Comparison of ENCODE assay signal across 22 cellular contexts in the genomic region with DNA sequence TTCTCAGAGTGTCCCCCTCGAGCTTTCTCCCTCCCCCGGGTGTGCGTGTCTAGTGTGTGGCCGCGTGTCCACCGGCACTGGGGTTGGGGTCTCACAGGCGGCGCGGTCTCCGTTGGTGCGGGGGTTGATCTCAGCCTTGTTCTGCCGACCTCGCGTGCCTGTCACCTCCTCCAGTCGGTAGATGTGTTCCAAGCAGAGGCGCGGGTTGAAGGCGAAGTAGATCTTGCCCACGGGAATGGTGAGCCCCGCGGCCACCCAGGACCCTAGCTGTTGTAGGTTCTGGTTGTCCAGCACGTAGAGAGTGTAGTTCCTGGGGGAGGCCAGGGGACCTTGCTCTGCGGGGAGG. TPM values are rescaled to one million over a fixed set of nuclear protein-coding genes. Genes with fewer than 3 reads are reported as not detected.
A peak's percentile ranks its signal among the peaks of the same experiment; 100 is the strongest.
DNase-seq lines count a peak whose midpoint lies in the region; FAIRE-seq and TF ChIP-seq lines count a peak whose summit lies in the region.
"Had no signal": no experiment of that assay in that cellular context is flagged by ENCODE, and none has a peak within 500 bp of the region (broad histone marks: within the 10 kb centered on the region; RNA-seq: fewer than 3 reads in every experiment).

No MANE protein-coding gene starts in this region.

- no peak overlapping the region for H2BK15ac ChIP-seq in H1 (ENCODE audit: low read length)

- H4K91ac ChIP-seq in H1 (replicated peaks; ENCODE audit: insufficient read length, low read length), result no peak overlapping the region

- peaks cover 40% of the 10 kb centered on the region for H3K27me3 Mint-ChIP-seq in T-helper 2 cell treated with Interferon-gamma antibody and Interleukin-4, amounts not matched to agents 5 μg/mL and 100 μg/mL, for 36 hours (ENCODE audit: low read depth)
- peaks cover 72% of the 10 kb centered on the region for H3K27me3 Mint-ChIP-seq in nephron (ENCODE audit: low read depth)

- DNase-seq in T-helper 2 cell treated with Interferon-gamma antibody and Interleukin-4, amounts not matched to agents 5 μg/mL and 100 μg/mL, for 36 hours (ENCODE audit: low spot score), result no peak
- no peak for DNase-seq in T-helper 2 cell
- DNase-seq in MM.1S, result no peak
- no peak for DNase-seq in H1 (ENCODE audit: low read depth in 1 of 2, low spot score in 2 of 2)
- no peak for DNase-seq in uterus
- no peak for DNase-seq in NOMO-1 (lab: John Stamatoyannopoulos, UW; ENCODE audit: unreplicated experiment in 2 of 2)
- no peak for DNase-seq in NCI-H1092 (lab: John Stamatoyannopoulos, UW)
- DNase-seq: 8988T, brain microvascular endothelial cell, DMS79, Karpas-422, mesenchymal stem cell, NCI-H1417, NCI-H2171, retina had no signal

- peaks cover 12% of the 10 kb centered on the region for H3K23me2 ChIP-seq in H1 (ENCODE audit: low read depth, low read length)

- H3K4me1 Mint-ChIP-seq in T-helper 2 cell treated with Interferon-gamma antibody and Interleukin-4, amounts not matched to agents 5 μg/mL and 100 μg/mL, for 36 hours (ENCODE audit: low read depth), result peaks cover 14% of the 10 kb centered on the region
- H3K4me1 Mint-ChIP-seq in nephron, result peaks cover 37% of the 10 kb centered on the region

- no peak overlapping the region for H4K8ac ChIP-seq in H1 (ENCODE audit: extremely low read depth, insufficient read depth, low read length)

- H3K27me3 ChIP-seq in MM.1S (replicated peaks; ENCODE audit: insufficient read depth, low read length) (peaks cover 54% of the 10 kb centered on the region), H1 (replicated peaks in 1 of 4; ENCODE audit: control insufficient read depth in 3 of 4, extremely low read depth in 1 of 4, insufficient read depth in 3 of 4, low read length in 3 of 4) (peaks cover 58 to 93% (median 67%) of the 10 kb centered on the region in 4 experiments), uterus (peaks cover 4 to 8% of the 10 kb centered on the region in 2 donors)

- no peak overlapping the region for H3K18ac ChIP-seq in H1 (ENCODE audit: extremely low read depth, low read length)

- no peak overlapping the region for H3K56ac ChIP-seq in H1 (replicated peaks; ENCODE audit: insufficient read length, low read depth, low read length)

- no peak overlapping the region for H4K5ac ChIP-seq in H1 (ENCODE audit: insufficient read length, low read depth, low read length)

- no peak overlapping the region for H3K4me3 ChIP-seq in MM.1S (ENCODE audit: low read length)
- peak overlapping the region; percentile 3 to 59 (median 32); a peak in 6 of 8 replicates for H3K4me3 ChIP-seq in H1 (ENCODE audit: extremely low read depth in 1 of 4, insufficient read depth in 2 of 4, low read depth in 3 of 4, low read length in 4 of 4)
- no peak overlapping the region for H3K4me3 ChIP-seq in uterus
- H3K4me3 ChIP-seq: HAP-1, Peyer's patch had no signal

- no peaks in the 10 kb centered on the region for H3K9me2 ChIP-seq in MM.1S (replicated peaks; ENCODE audit: insufficient read depth, low read length)

- H3K36me3 ChIP-seq in MM.1S (replicated peaks; ENCODE audit: insufficient read depth, low read length) (no peaks in the 10 kb centered on the region), H1 (ENCODE audit: control insufficient read depth in 2 of 4, insufficient read depth in 4 of 4, low read length in 3 of 4) (no peaks in the 10 kb centered on the region), uterus (no peaks in the 10 kb centered on the region)
- H3K36me3 ChIP-seq: brain microvascular endothelial cell, HAP-1, Peyer's patch had no signal

- H3K9ac ChIP-seq in MM.1S (ENCODE audit: low read length) (no peak overlapping the region), H1 (replicated peaks in 1 of 4; ENCODE audit: extremely low read depth in 1 of 4, low read depth in 3 of 4, low read length in 3 of 4) (no peak overlapping the region)

- CTCF ChIA-PET in H1 (lab: Charles Lee; ENCODE audit: partially characterized antibody), result interaction anchor here (0.6 to 25.2 kb wide), 12 partner anchors 13 to 196 kb away, joined by 3 to 719 read pairs (median 6); partner anchors contain the start of genes INSRR, NTRK1 and PEAR1

- no peak for TF ChIP-seq EP300 in H1 (IDR thresholded peaks at IDR 0.05; ENCODE audit: borderline replicate concordance in 1 of 2, low read depth in 2 of 2, low read length in 2 of 2)

- H2BK120ac ChIP-seq in H1 (replicated peaks; ENCODE audit: low read depth, low read length), result no peak overlapping the region

- H3K14ac ChIP-seq in H1 (ENCODE audit: insufficient read length), result no peak overlapping the region

- no peaks in the 10 kb centered on the region for H3K9me3 ChIP-seq in MM.1S (replicated peaks; ENCODE audit: insufficient read depth, low read length)
- H3K9me3 ChIP-seq in H1 (ENCODE audit: insufficient read depth in 2 of 2, low read depth in 1 of 2, low read length in 1 of 2), result no peaks in the 10 kb centered on the region
- no peaks in the 10 kb centered on the region for H3K9me3 ChIP-seq in uterus
- H3K9me3 ChIP-seq: HAP-1, Peyer's patch had no signal

- H2BK5ac ChIP-seq in H1 (ENCODE audit: low read depth, low read length), result no peak overlapping the region

- no peak for FAIRE-seq in H1 (lab: Jason Lieb, UNC)
- FAIRE-seq: islet of Langerhans had no signal

- H3K79me2 ChIP-seq in MM.1S (ENCODE audit: low read length), result no peaks in the 10 kb centered on the region
- H3K79me2 ChIP-seq in H1 (ENCODE audit: control insufficient read depth in 1 of 2, insufficient read depth in 2 of 2, low read length in 2 of 2), result no peaks in the 10 kb centered on the region

- H3K4me3 Mint-ChIP-seq in T-helper 2 cell treated with Interferon-gamma antibody and Interleukin-4, amounts not matched to agents 5 μg/mL and 100 μg/mL, for 36 hours, result peak overlapping the region; percentile 4
- H3K4me3 Mint-ChIP-seq in nephron, result peak overlapping the region in 2 of 3 experiments; percentile 37 to 44
- H3K4me3 Mint-ChIP-seq: activated naive CD4-positive, alpha-beta T cell treated with anti-CD3 and anti-CD28 coated beads for 36 hours; stimulated activated memory B cell treated with anti-CD40 and anti-IgM and Interleukin-4, amounts not matched to agents 10 μg/mL and 1 μg/mL and 100 μg/mL, for 72 hours had no signal

- no peak overlapping the region for H2BK12ac ChIP-seq in H1 (ENCODE audit: low read depth, low read length)

- no peak for TF ChIP-seq RAD21 in H1 (IDR thresholded peaks at IDR 0.05 in 1 of 2, conservative IDR thresholded peaks at IDR 0.05 in 1 of 2; ENCODE audit: low read depth in 2 of 2, low read length in 2 of 2)

- no peaks in the 10 kb centered on the region for H3K9me3 Mint-ChIP-seq in T-helper 2 cell treated with Interferon-gamma antibody and Interleukin-4, amounts not matched to agents 5 μg/mL and 100 μg/mL, for 36 hours
- H3K9me3 Mint-ChIP-seq in nephron, result no peaks in the 10 kb centered on the region
- H3K9me3 Mint-ChIP-seq: activated naive CD4-positive, alpha-beta T cell treated with anti-CD3 and anti-CD28 coated beads for 36 hours; stimulated activated memory B cell treated with anti-CD40 and anti-IgM and Interleukin-4, amounts not matched to agents 10 μg/mL and 1 μg/mL and 100 μg/mL, for 72 hours had no signal

- no peak overlapping the region for H3K23ac ChIP-seq in H1 (ENCODE audit: insufficient read length)

- peak overlapping the region; percentile 52 for H3K27ac Mint-ChIP-seq in T-helper 2 cell treated with Interferon-gamma antibody and Interleukin-4, amounts not matched to agents 5 μg/mL and 100 μg/mL, for 36 hours
- H3K27ac Mint-ChIP-seq in nephron, result no peak overlapping the region
- H3K27ac Mint-ChIP-seq: activated naive CD4-positive, alpha-beta T cell treated with anti-CD3 and anti-CD28 coated beads for 36 hours; stimulated activated memory B cell treated with anti-CD40 and anti-IgM and Interleukin-4, amounts not matched to agents 10 μg/mL and 1 μg/mL and 100 μg/mL, for 72 hours had no signal

- H2BK20ac ChIP-seq in H1 (ENCODE audit: low read length), result no peak overlapping the region

- no peaks in the 10 kb centered on the region for H3K36me3 Mint-ChIP-seq in T-helper 2 cell treated with Interferon-gamma antibody and Interleukin-4, amounts not matched to agents 5 μg/mL and 100 μg/mL, for 36 hours (ENCODE audit: low read depth)
- H3K36me3 Mint-ChIP-seq in nephron (ENCODE audit: low read depth), result no peaks in the 10 kb centered on the region
- H3K36me3 Mint-ChIP-seq: stimulated activated memory B cell treated with anti-CD40 and anti-IgM and Interleukin-4, amounts not matched to agents 10 μg/mL and 1 μg/mL and 100 μg/mL, for 72 hours had no signal

- no peaks in the 10 kb centered on the region for H3F3A ChIP-seq in MM.1S (ENCODE audit: insufficient read depth, low read length)

- H4K20me1 ChIP-seq in MM.1S (ENCODE audit: insufficient read depth, low read length), result no peaks in the 10 kb centered on the region
- peaks cover 1 to 16% of the 10 kb centered on the region in 2 experiments for H4K20me1 ChIP-seq in H1 (replicated peaks in 1 of 2; ENCODE audit: control insufficient read depth in 1 of 2, insufficient read depth in 2 of 2, low read length in 2 of 2)

- H3K27ac ChIP-seq in MM.1S (ENCODE audit: low read length) (no peak overlapping the region), H1 (ENCODE audit: low read depth, low read length) (no peak overlapping the region), uterus (no peak overlapping the region)
- H3K27ac ChIP-seq: brain microvascular endothelial cell, C4-2B, Peyer's patch had no signal

- 23% methylated on average over 23 of the region's 23 CpGs; no CpG with 5 or more reads in 1 of the 2 experiments for WGBS in H1 (ENCODE audit: extremely low coverage in 1 of 2, insufficient coverage in 1 of 2, insufficient read length in 1 of 2, insufficient replicate concordance in 2 of 2, low coverage in 1 of 2, low lambda C conversion rate in 2 of 2, missing lambda C conversion rate in 1 of 2), 2 experiments

- H2AFZ ChIP-seq in MM.1S (ENCODE audit: low read length) (no peak overlapping the region), H1 (ENCODE audit: low read length) (no peak overlapping the region)

- intact Hi-C loops in uterus (cut with DNase I; ENCODE audit: low total_unique reads), result no loop called here

- H2AK5ac ChIP-seq in H1 (ENCODE audit: low read depth, low read length), result no peak overlapping the region

- POLR2A ChIA-PET in H1 (lab: Charles Lee; ENCODE audit: partially characterized antibody), result interaction anchor here (0.6 to 1.5 kb wide), 5 partner anchors 8 to 356 kb away, joined by 3 to 6 read pairs (median 4); partner anchors contain the start of gene NTRK1

- H3K79me1 ChIP-seq in H1 (ENCODE audit: low read depth, low read length), result no peaks in the 10 kb centered on the region

- TF ChIP-seq POLR2A in H1 (IDR thresholded peaks at IDR 0.05; ENCODE audit: control extremely low read depth in 1 of 2, low read depth in 2 of 2, low read length in 2 of 2) (no peak), uterus (IDR thresholded peaks at IDR 0.05) (no peak)

- H3K4ac ChIP-seq in H1 (replicated peaks; ENCODE audit: insufficient read length, low read depth, low read length), result no peak overlapping the region

- no peaks in the 10 kb centered on the region for H3K4me1 ChIP-seq in MM.1S (ENCODE audit: low read length)
- H3K4me1 ChIP-seq in H1 (replicated peaks in 1 of 4; ENCODE audit: control insufficient read depth in 3 of 4, insufficient read depth in 4 of 4, low read length in 3 of 4), result peaks cover 0 to 25% (median 11%) of the 10 kb centered on the region in 4 experiments; a peak in 5 of 7 replicates
- no peaks in the 10 kb centered on the region for H3K4me1 ChIP-seq in uterus
- H3K4me1 ChIP-seq: HAP-1 had no signal

- TF ChIP-seq CTCF in MM.1S (IDR thresholded peaks at IDR 0.05; ENCODE audit: low read length), result no peak
- no peak for TF ChIP-seq CTCF in H1 (IDR thresholded peaks at IDR 0.05; ENCODE audit: control extremely low read depth in 1 of 3, insufficient read depth in 1 of 3, low read depth in 1 of 3, low read length in 3 of 3)
- no peak for TF ChIP-seq CTCF in nephron (IDR thresholded peaks at IDR 0.05; ENCODE audit: unreplicated experiment in 3 of 3)
- no peak for TF ChIP-seq CTCF in uterus (IDR thresholded peaks at IDR 0.05)

- H3K4me2 ChIP-seq in MM.1S (ENCODE audit: low read depth, low read length) (peak overlapping the region; percentile 31; the same call in 1 of the 2 replicates), H1 (ENCODE audit: insufficient read depth in 1 of 2, low read depth in 2 of 2, low read length in 2 of 2) (peak overlapping the region; percentile 87 to 94)

RNA-seq across cellular contexts. Expression of gene INSRR, which starts 9.8 kb away (rescaled TPM):
- not detected in 2 replicates for total RNA-seq in H1 (2021; fragmentation: NEBNext Ultra II Directional; extraction: Animal tissue kit (Norgen Biotek cat#: 25700))
- polyA plus RNA-seq in H1 (2011; rRNA removed), result 0.02 TPM in 2 replicates
- not detected for polyA plus RNA-seq in H1 (2011; cell fraction: cytosol; rRNA removed)
- polyA plus RNA-seq in H1 (2011; cell fraction: nucleus; rRNA removed), result 0.17 TPM
- polyA plus RNA-seq in H1 (2012, experiment 1 of 2), result 0.03 to 0.04 TPM in 2 of 4 replicates, not detected in the others
- 0.03 TPM for polyA plus RNA-seq in H1 (2012, experiment 2 of 2)
- not detected for polyA plus RNA-seq in H1 (2013, experiment 1 of 2)
- under 0.01 TPM for polyA plus RNA-seq in H1 (2013, experiment 2 of 2)
- polyA minus RNA-seq in H1 (2011; rRNA and poly(A)+ RNA removed), result 0.07 TPM in 1 of 2 replicates, not detected in the other
- not detected for polyA minus RNA-seq in H1 (2011; cell fraction: cytosol; rRNA and poly(A)+ RNA removed)
- 0.10 TPM for polyA minus RNA-seq in H1 (2011; cell fraction: nucleus; rRNA and poly(A)+ RNA removed)
- 1 to 10 TPM in 1 of 4 donors, not detected in 3; 1.2 TPM for total RNA-seq in uterus
- total RNA-seq: activated naive CD4-positive, alpha-beta T cell treated with anti-CD3 and anti-CD28 coated beads for 36 hours; Peyer's patch had no signal

RNA-seq across cellular contexts. Expression of gene NTRK1, which starts 11.5 kb away (rescaled TPM):
- total RNA-seq in H1 (2021; fragmentation: NEBNext Ultra II Directional; extraction: Animal tissue kit (Norgen Biotek cat#: 25700)), result 0.24 and 0.27 TPM in 2 replicates
- 0.12 and 0.13 TPM in 2 replicates for polyA plus RNA-seq in H1 (2011; rRNA removed)
- 0.06 TPM for polyA plus RNA-seq in H1 (2011; cell fraction: cytosol; rRNA removed)
- polyA plus RNA-seq in H1 (2011; cell fraction: nucleus; rRNA removed), result 0.74 TPM
- 0.05 to 0.15 TPM (median 0.13 TPM) in 3 of 4 replicates, not detected in the other for polyA plus RNA-seq in H1 (2012, experiment 1 of 2)
- polyA plus RNA-seq in H1 (2012, experiment 2 of 2), result 0.05 TPM
- polyA plus RNA-seq in H1 (2013, experiment 1 of 2), result 0.18 TPM
- polyA plus RNA-seq in H1 (2013, experiment 2 of 2), result 0.06 TPM
- 0.12 and 0.13 TPM in 2 replicates for polyA minus RNA-seq in H1 (2011; rRNA and poly(A)+ RNA removed)
- not detected for polyA minus RNA-seq in H1 (2011; cell fraction: cytosol; rRNA and poly(A)+ RNA removed)
- polyA minus RNA-seq in H1 (2011; cell fraction: nucleus; rRNA and poly(A)+ RNA removed), result not detected
- total RNA-seq in uterus, result 10 to 100 TPM in 1 of 4 donors, 1 to 10 TPM in 1, under 1 TPM in 2; 0.35 to 19.2 (median 3.6) TPM

RNA-seq across cellular contexts. Expression of gene SH2D2A, which starts 32.5 kb away (rescaled TPM):
- total RNA-seq in H1 (2021; fragmentation: NEBNext Ultra II Directional; extraction: Animal tissue kit (Norgen Biotek cat#: 25700)), result 3.3 and 4.5 TPM in 2 replicates
- 7.9 and 13.7 TPM in 2 replicates for polyA plus RNA-seq in H1 (2011; rRNA removed)
- 10.1 TPM for polyA plus RNA-seq in H1 (2011; cell fraction: cytosol; rRNA removed)
- 8.8 TPM for polyA plus RNA-seq in H1 (2011; cell fraction: nucleus; rRNA removed)
- 3.1 to 8.0 TPM (median 5.5 TPM) in 4 replicates for polyA plus RNA-seq in H1 (2012, experiment 1 of 2)
- 4.7 TPM for polyA plus RNA-seq in H1 (2012, experiment 2 of 2)
- polyA plus RNA-seq in H1 (2013, experiment 1 of 2), result 5.7 TPM
- 5.3 TPM for polyA plus RNA-seq in H1 (2013, experiment 2 of 2)
- polyA minus RNA-seq in H1 (2011; rRNA and poly(A)+ RNA removed), result 0.57 and 0.78 TPM in 2 replicates
- 5.1 TPM for polyA minus RNA-seq in H1 (2011; cell fraction: cytosol; rRNA and poly(A)+ RNA removed)
- 4.6 TPM for polyA minus RNA-seq in H1 (2011; cell fraction: nucleus; rRNA and poly(A)+ RNA removed)
- 1 to 10 TPM in 1 of 4 donors, not detected in 3; 6.0 TPM for total RNA-seq in uterus

RNA-seq across cellular contexts. Expression of gene PEAR1, which starts 44.4 kb away (rescaled TPM):
- 0.71 and 0.82 TPM in 2 replicates for total RNA-seq in H1 (2021; fragmentation: NEBNext Ultra II Directional; extraction: Animal tissue kit (Norgen Biotek cat#: 25700))
- 0.63 and 0.77 TPM in 2 replicates for polyA plus RNA-seq in H1 (2011; rRNA removed)
- 0.44 TPM for polyA plus RNA-seq in H1 (2011; cell fraction: cytosol; rRNA removed)
- polyA plus RNA-seq in H1 (2011; cell fraction: nucleus; rRNA removed), result 3.3 TPM
- polyA plus RNA-seq in H1 (2012, experiment 1 of 2), result 0.26 to 0.88 TPM (median 0.65 TPM) in 4 replicates
- 0.39 TPM for polyA plus RNA-seq in H1 (2012, experiment 2 of 2)
- polyA plus RNA-seq in H1 (2013, experiment 1 of 2), result 0.53 TPM
- polyA plus RNA-seq in H1 (2013, experiment 2 of 2), result 0.42 TPM
- polyA minus RNA-seq in H1 (2011; rRNA and poly(A)+ RNA removed), result 0.13 and 0.22 TPM in 2 replicates
- polyA minus RNA-seq in H1 (2011; cell fraction: cytosol; rRNA and poly(A)+ RNA removed), result 0.37 TPM
- 1.5 TPM for polyA minus RNA-seq in H1 (2011; cell fraction: nucleus; rRNA and poly(A)+ RNA removed)
- 10 to 100 TPM in 3 of 4 donors, 1 to 10 TPM in 1; 7.4 to 41.8 (median 17.9) TPM for total RNA-seq in uterus
- total RNA-seq: activated naive CD4-positive, alpha-beta T cell treated with anti-CD3 and anti-CD28 coated beads for 36 hours had no signal

Comparison
In these comparisons a context has a peak if more than half of its experiments do, and no peak if none do; other contexts are left out.
1. H3K4me3 ChIP-seq: peak in H1 (4 of 4); none in MM.1S (single experiment) and uterus (0 of 2).